Comparison of ENCODE assay signal across 11 cellular contexts in genomic region chr7:128404143-128404681, GRCh38. TPM values are rescaled to one million over a fixed set of nuclear protein-coding genes. Genes with fewer than 3 reads are reported as not detected.
DNase-seq lines count a peak whose midpoint lies in the region; ATAC-seq, FAIRE-seq and TF ChIP-seq lines count a peak whose summit lies in the region.
"Had no signal": no experiment of that assay in that cellular context is flagged by ENCODE, and none has a peak within 500 bp of the region (broad histone marks: within the 10 kb centered on the region; RNA-seq: fewer than 3 reads in every experiment).

No MANE protein-coding gene starts in this region.

- H3K4me3 ChIP-seq in IMR-90 (ENCODE audit: insufficient read depth, low read depth, low read length) = no peak overlapping the region
- peak overlapping the region; percentile 68; the same call in 1 of the 2 replicates for H3K4me3 ChIP-seq in K562

- no peak overlapping the region for H3K27ac ChIP-seq in CD4-positive, alpha-beta T cell (ENCODE audit: low read depth, low read length)
- H3K27ac ChIP-seq in IMR-90 (ENCODE audit: insufficient read depth, low read length) = no peak overlapping the region
- H3K27ac ChIP-seq in K562 (ENCODE audit: extremely low read depth, low read depth, low read length) = no peak overlapping the region

- H2AFZ ChIP-seq in IMR-90 (replicated peaks; ENCODE audit: low read length, poor library complexity) (no peak overlapping the region), K562 (ENCODE audit: low read depth, low read length) (no peak overlapping the region)

- POLR2A ChIA-PET in CD4-positive, alpha-beta T cell (lab: Charles Lee) = interaction anchor here (1.1 kb wide), 2 partner anchors 21 to 60 kb away, joined by 3 read pairs; partner anchors contain the start of gene RBM28
- POLR2A ChIA-PET in IMR-90 (lab: Charles Lee; ENCODE audit: unreplicated experiment) (no interaction called here), K562 (lab: Yijun Ruan, JAX) (interaction anchor here (0.5 to 1.2 kb wide), 7 partner anchors 12 to 478 kb away, joined by 3 to 6 read pairs (median 3); no protein-coding TSS in a partner anchor)
- POLR2A ChIA-PET in naive thymus-derived CD8-positive, alpha-beta T cell (lab: Charles Lee) = interaction anchor here (1.2 to 1.3 kb wide), 2 partner anchors 19 to 23 kb away, joined by 3 to 5 read pairs; no protein-coding TSS in a partner anchor

- H3K18ac ChIP-seq in IMR-90 (ENCODE audit: low read depth, low read length) = no peak overlapping the region

- H3K27me3 Mint-ChIP-seq in CD4-positive, alpha-beta T cell = no peaks in the 10 kb centered on the region
- H3K27me3 Mint-ChIP-seq in naive thymus-derived CD8-positive, alpha-beta T cell = no peaks in the 10 kb centered on the region

- H4K91ac ChIP-seq in IMR-90 (ENCODE audit: insufficient read depth, low read depth, low read length) = no peak overlapping the region

- peaks cover 19% of the 10 kb centered on the region for H3K4me1 ChIP-seq in IMR-90 (ENCODE audit: control insufficient read depth, insufficient read depth, low read length)
- H3K4me1 ChIP-seq in K562 (replicated peaks in 1 of 2; ENCODE audit: control insufficient read depth in 2 of 2, insufficient read depth in 2 of 2, low read length in 2 of 2) = peaks cover 48 to 52% of the 10 kb centered on the region in 2 experiments

- no peak overlapping the region for H3K14ac ChIP-seq in IMR-90 (replicated peaks; ENCODE audit: low read depth, low read length)

- peak overlapping the region; percentile 49; the same call in 1 of the 2 replicates for H3K23ac ChIP-seq in IMR-90 (ENCODE audit: low read depth, low read length)

- peak overlapping the region; percentile 94 for H3K4me2 ChIP-seq in IMR-90 (ENCODE audit: low read depth, low read length)
- peak overlapping the region; percentile 92 for H3K4me2 ChIP-seq in K562 (ENCODE audit: insufficient read depth, low read length)

- no peak overlapping the region for H4K5ac ChIP-seq in IMR-90 (ENCODE audit: low read depth, low read length)

- no peaks in the 10 kb centered on the region for H3K9me3 ChIP-seq in CD4-positive, alpha-beta T cell (ENCODE audit: control insufficient read depth, low read length)
- H3K9me3 ChIP-seq in IMR-90 (ENCODE audit: control insufficient read depth, insufficient read depth, low read length) = no peaks in the 10 kb centered on the region
- H3K9me3 ChIP-seq in K562 (replicated peaks; ENCODE audit: control insufficient read depth, insufficient read depth, low read depth, low read length) = no peaks in the 10 kb centered on the region

- no peak for TF ChIP-seq EP300 in K562 (IDR thresholded peaks at IDR 0.05; ENCODE audit: low read length)

- intact Hi-C loops in CD4-positive, alpha-beta T cell (cut with DNase I, micrococcal nuclease) = loop anchor here in 1 of 2 experiments (2.0 kb wide), 1 partner anchor 51 kb away; the partner anchor contains the start of gene HILPDA
- intact Hi-C loops in IMR-90 (cut with micrococcal nuclease) (no loop called here), K562 (cut with micrococcal nuclease) (no loop called here)

- TF ChIP-seq CTCF in CD4-positive, alpha-beta T cell (IDR thresholded peaks at IDR 0.05) = no peak
- TF ChIP-seq CTCF in IMR-90 (conservative IDR thresholded peaks at IDR 0.05; ENCODE audit: low read depth, low read length) = no peak
- no peak for TF ChIP-seq CTCF in K562 (IDR thresholded peaks at IDR 0.05 in 2 of 3, conservative IDR thresholded peaks at IDR 0.05 in 1 of 3; ENCODE audit: insufficient read depth in 2 of 3, low read depth in 1 of 3, low read length in 3 of 3)

- in situ Hi-C loops in IMR-90 (cut with MboI; ENCODE audit: low sequenced_read_pairs) (no loop called here), K562 (cut with MboI) (no loop called here)

- H4K20me1 ChIP-seq in IMR-90 (ENCODE audit: insufficient read depth, low read length) = peaks cover 15% of the 10 kb centered on the region
- H4K20me1 ChIP-seq in K562 (replicated peaks; ENCODE audit: control insufficient read depth, insufficient read depth, low read length) = no peaks in the 10 kb centered on the region; the same call in 1 of the 2 replicates

- peak overlapping the region; percentile 4 for H2AK9ac ChIP-seq in IMR-90 (replicated peaks; ENCODE audit: low read depth, low read length, poor library complexity)

- no peak overlapping the region for H2BK5ac ChIP-seq in IMR-90 (ENCODE audit: low read depth, low read length, poor library complexity, severe bottlenecking)

- peak overlapping the region; percentile 81 for H3K4me3 Mint-ChIP-seq in CD4-positive, alpha-beta T cell
- H3K4me3 Mint-ChIP-seq in naive thymus-derived CD8-positive, alpha-beta T cell = peak overlapping the region; percentile 38 to 91 (median 84)

- peaks cover 19% of the 10 kb centered on the region for H3K36me3 ChIP-seq in IMR-90 (ENCODE audit: control insufficient read depth, insufficient read depth, low read length)
- peaks cover 47% of the 10 kb centered on the region; the same call in 2 of the 3 replicates for H3K36me3 ChIP-seq in K562 (ENCODE audit: control insufficient read depth, insufficient read depth, low read length)

- no peak for TF ChIP-seq RAD21 in IMR-90 (IDR thresholded peaks at IDR 0.05; ENCODE audit: low read length)
- TF ChIP-seq RAD21 in K562 (CRISPR knock-in tag; conservative IDR thresholded peaks at IDR 0.05 in 1 of 2, IDR thresholded peaks at IDR 0.05 in 1 of 2) = no peak

- H3K27me3 ChIP-seq in CD4-positive, alpha-beta T cell (ENCODE audit: control insufficient read depth, insufficient read depth, low read length) = no peaks in the 10 kb centered on the region
- H3K27me3 ChIP-seq in IMR-90 (ENCODE audit: control insufficient read depth, insufficient read depth, low read length) = no peaks in the 10 kb centered on the region
- H3K27me3 ChIP-seq in K562 (ENCODE audit: control insufficient read depth in 2 of 2, insufficient read depth in 2 of 2, low read length in 2 of 2) = no peaks in the 10 kb centered on the region

- no peak overlapping the region for H4K8ac ChIP-seq in IMR-90 (ENCODE audit: low read depth in 2 of 2, low read length in 2 of 2)

- BruUV-seq in IMR-90 (replicated peaks; lab: Mats Ljungman, UMichigan) (no TSS peak), K562 (replicated peaks; lab: Mats Ljungman, UMichigan) (no TSS peak)

- H2BK15ac ChIP-seq in IMR-90 (ENCODE audit: low read depth, low read length) = no peak overlapping the region

- dilution Hi-C loops in IMR-90 (cut with HindIII; ENCODE audit: low sequenced_read_pairs, unreplicated experiment) = no loop called here

- H3K9ac ChIP-seq in IMR-90 (ENCODE audit: low read depth, low read length) = no peak overlapping the region
- peak overlapping the region; percentile 89 to 99 for H3K9ac ChIP-seq in K562 (ENCODE audit: insufficient read depth in 1 of 2, low read depth in 2 of 2, low read length in 2 of 2)

- TF ChIP-seq POLR2A in IMR-90 (IDR thresholded peaks at IDR 0.05; ENCODE audit: low read depth, low read length) (no peak), K562 (conservative IDR thresholded peaks at IDR 0.05) (no peak)

- no peaks in the 10 kb centered on the region for H3K9me3 Mint-ChIP-seq in CD4-positive, alpha-beta T cell
- H3K9me3 Mint-ChIP-seq in naive thymus-derived CD8-positive, alpha-beta T cell = no peaks in the 10 kb centered on the region

- no peak for DNase-seq in CD4-positive, alpha-beta T cell
- DNase-seq in IMR-90 = no peak
- DNase-seq in K562 (ENCODE audit: extremely low read depth in 1 of 4, low spot score in 3 of 4) = peak in 2 of 4 experiments; percentile 27 to 43
- no peak for DNase-seq in naive thymus-derived CD8-positive, alpha-beta T cell
- DNase-seq in central memory CD4-positive, alpha-beta T cell = no peak
- DNase-seq in amniotic stem cell (lab: John Stamatoyannopoulos, UW) = no peak
- DNase-seq: NCI-H2107 had no signal

- H3K79me1 ChIP-seq in IMR-90 (ENCODE audit: low read depth in 1 of 2, low read length in 2 of 2) = peaks cover 22 to 50% of the 10 kb centered on the region in 2 experiments

- no peak overlapping the region for H2BK120ac ChIP-seq in IMR-90 (ENCODE audit: low read depth, low read length)

- H3K56ac ChIP-seq in IMR-90 (ENCODE audit: extremely low read depth, insufficient read depth, low read length) = no peak overlapping the region

- H3K79me2 ChIP-seq in K562 (ENCODE audit: control insufficient read depth, insufficient read depth, low read length) = peaks cover 27% of the 10 kb centered on the region

- no peak overlapping the region for H2BK20ac ChIP-seq in IMR-90 (ENCODE audit: low read depth, low read length)

- peaks cover 9% of the 10 kb centered on the region; the same call in 1 of the 2 replicates for H3K9me1 ChIP-seq in IMR-90 (ENCODE audit: insufficient read depth, low read length)
- H3K9me1 ChIP-seq in K562 (ENCODE audit: control insufficient read depth, insufficient read depth, low read length) = no peaks in the 10 kb centered on the region

- no peak overlapping the region for H2AK5ac ChIP-seq in IMR-90 (ENCODE audit: low read depth, low read length)

- peak; percentile 54 for FAIRE-seq in K562 (lab: Jason Lieb, UNC)
- FAIRE-seq: endometrium had no signal

- H3K36me3 Mint-ChIP-seq in CD4-positive, alpha-beta T cell (ENCODE audit: low read depth) = peaks cover 35% of the 10 kb centered on the region
- H3K36me3 Mint-ChIP-seq in naive thymus-derived CD8-positive, alpha-beta T cell = peaks cover 0 to 28% (median 11%) of the 10 kb centered on the region in 3 donors

- WGBS in IMR-90 (ENCODE audit: extremely low coverage in 2 of 2, insufficient read length in 1 of 2), 2 experiments = 87% methylated on average over 4 of the region's 9 CpGs; no CpG with 5 or more reads in 1 of the 2 experiments
- 50% methylated on average over 9 of the region's 9 CpGs for WGBS in K562 (ENCODE audit: insufficient coverage, low coverage, missing lambda C conversion rate)

- peaks cover 55% of the 10 kb centered on the region for H3K4me1 Mint-ChIP-seq in CD4-positive, alpha-beta T cell (ENCODE audit: low read depth)
- peaks cover 31 to 55% (median 49%) of the 10 kb centered on the region in 4 donors for H3K4me1 Mint-ChIP-seq in naive thymus-derived CD8-positive, alpha-beta T cell

- H3K4ac ChIP-seq in IMR-90 (ENCODE audit: low read depth, low read length) = no peak overlapping the region; the same call in 1 of the 2 replicates

- ATAC-seq in CD4-positive, alpha-beta T cell (ENCODE audit: poor library complexity) = no peak
- ATAC-seq in IMR-90 (ENCODE audit: low read depth) (no peak), K562 (no peak; the same call in 2 of the 3 replicates), HG02970 (IDR thresholded peaks at IDR 0.05; ENCODE audit: low FRiP score, unreplicated experiment) (no peak), GM19328 (IDR thresholded peaks at IDR 0.05; ENCODE audit: unreplicated experiment) (no peak)
- ATAC-seq in naive thymus-derived CD8-positive, alpha-beta T cell = no peak
- ATAC-seq: activated CD4-positive, CD25-positive, alpha-beta regulatory T cell treated with anti-CD3 and anti-CD28 coated beads, Interleukin-2, amount 50 U/mL, for 24 hours had no signal

- H3K27ac Mint-ChIP-seq in CD4-positive, alpha-beta T cell = peak overlapping the region; percentile 78
- H3K27ac Mint-ChIP-seq in naive thymus-derived CD8-positive, alpha-beta T cell = peak overlapping the region in 8 of 10 donors; percentile 36 to 80 (median 48)

- CTCF ChIA-PET in CD4-positive, alpha-beta T cell (lab: Charles Lee) = interaction anchor here (1.0 to 5.1 kb wide), 3 partner anchors 22 to 57 kb away, joined by 3 to 28 read pairs (median 3); partner anchors contain the start of gene HILPDA
- CTCF ChIA-PET in IMR-90 (lab: Yijun Ruan, JAX) = no interaction called here
- CTCF ChIA-PET in K562 (lab: Yijun Ruan, JAX; ENCODE audit: low intra/inter-chr PET ratio) = no interaction called here

RNA-seq across cellular contexts. Expression of gene IMPDH1, which starts 5.6 kb away (rescaled TPM):
- 10 to 100 TPM; 26.5 to 27.0 TPM for total RNA-seq in CD4-positive, alpha-beta T cell
- total RNA-seq in IMR-90 (2012; rRNA removed) (45.3 and 49.5 TPM in 2 replicates), K562 (2014; rRNA removed) (86.8 and 118 TPM in 2 replicates), K562 (2014; rRNA removed; fragmentation: Illumina TruSeq; extraction: Trizol) (29.0 and 42.9 TPM in 2 replicates), K562 (2015; rRNA removed; fragmentation: Illumina TruSeq; extraction: Trizol) (60.6 and 64.3 TPM in 2 replicates), K562 (2021) (118 TPM in 2 replicates)
- polyA plus RNA-seq in IMR-90 (2012; rRNA removed) (69.3 and 72.0 TPM in 2 replicates), K562 (2011; rRNA removed) (54.9 and 72.4 TPM in 2 replicates), K562 (2014; fragmentation: Illumina TruSeq; extraction: Trizol) (59.8 and 76.3 TPM in 2 replicates), K562 (2014; fragmentation: Nextera tagmentation; extraction: Ambion mirVana) (1 to 10 TPM in 1 of 2 experiments, under 1 TPM in 1; 0.80 to 2.1 TPM), K562 (2014; rRNA removed) (84.7 and 89.0 TPM in 2 replicates)
- 76.2 and 79.9 TPM in 2 replicates for polyA plus RNA-seq in IMR-90 (2012; cell fraction: cytosol; rRNA removed)
- polyA plus RNA-seq in IMR-90 (2012; cell fraction: nucleus; rRNA removed; ENCODE audit: low replicate concordance) = 87.3 and 216 TPM in 2 replicates
- total RNA-seq in K562 (2011; cell fraction: chromatin; rRNA removed; ENCODE audit: low replicate concordance) = 140 and 407 TPM in 2 replicates
- 199 and 212 TPM in 2 replicates for total RNA-seq in K562 (2011; cell fraction: nucleolus; rRNA removed)
- 141 and 147 TPM in 2 replicates for total RNA-seq in K562 (2011; cell fraction: nucleoplasm; rRNA removed)
- 54.0 and 156 TPM in 2 replicates for polyA plus RNA-seq in K562 (2011; cell fraction: cytosol; rRNA removed)
- 208 and 316 TPM in 2 replicates for polyA plus RNA-seq in K562 (2011; cell fraction: nucleus; rRNA removed)
- polyA plus RNA-seq in K562 (2012) = 79.3 and 81.1 TPM in 2 replicates
- 24.1 and 78.3 TPM in 2 replicates for polyA minus RNA-seq in K562 (2011; rRNA and poly(A)+ RNA removed)
- 48.6 and 69.1 TPM in 2 replicates for polyA minus RNA-seq in K562 (2011; cell fraction: cytosol; rRNA and poly(A)+ RNA removed)
- 81.0 and 88.0 TPM in 2 replicates for polyA minus RNA-seq in K562 (2011; cell fraction: nucleus; rRNA and poly(A)+ RNA removed)
- 10 to 100 TPM; 36.9 to 45.0 TPM for total RNA-seq in naive thymus-derived CD8-positive, alpha-beta T cell
- 10 to 100 TPM; 30.2 to 39.5 (median 32.9) TPM for polyA plus RNA-seq in naive thymus-derived CD8-positive, alpha-beta T cell

RNA-seq across cellular contexts. Expression of gene PRRT4, which starts 42.7 kb away (rescaled TPM):
- under 1 TPM; 0.47 to 0.63 TPM for total RNA-seq in CD4-positive, alpha-beta T cell
- total RNA-seq in IMR-90 (2012; rRNA removed) = not detected in 2 replicates
- not detected in 2 replicates for polyA plus RNA-seq in IMR-90 (2012; rRNA removed)
- 0.03 TPM in 1 of 2 replicates, not detected in the other for polyA plus RNA-seq in IMR-90 (2012; cell fraction: cytosol; rRNA removed)
- 0.03 and 0.08 TPM in 2 replicates for polyA plus RNA-seq in IMR-90 (2012; cell fraction: nucleus; rRNA removed; ENCODE audit: low replicate concordance)
- 0.16 TPM in 1 of 2 replicates, not detected in the other for total RNA-seq in K562 (2011; cell fraction: chromatin; rRNA removed; ENCODE audit: low replicate concordance)
- not detected in 2 replicates for total RNA-seq in K562 (2011; cell fraction: nucleolus; rRNA removed)
- total RNA-seq in K562 (2011; cell fraction: nucleoplasm; rRNA removed) = not detected in 2 replicates
- 0.04 TPM in 1 of 2 replicates, not detected in the other for total RNA-seq in K562 (2014; rRNA removed)
- total RNA-seq in K562 (2014; rRNA removed; fragmentation: Illumina TruSeq; extraction: Trizol) = not detected in 2 replicates
- total RNA-seq in K562 (2015; rRNA removed; fragmentation: Illumina TruSeq; extraction: Trizol) = not detected in 2 replicates
- not detected in 2 replicates for total RNA-seq in K562 (2021)
- polyA plus RNA-seq in K562 (2011; rRNA removed) = 0.09 TPM in 1 of 2 replicates, not detected in the other
- 0.09 and 0.19 TPM in 2 replicates for polyA plus RNA-seq in K562 (2011; cell fraction: cytosol; rRNA removed)
- polyA plus RNA-seq in K562 (2011; cell fraction: nucleus; rRNA removed) = 0.24 and 0.48 TPM in 2 replicates
- not detected in 2 replicates for polyA plus RNA-seq in K562 (2012)
- polyA plus RNA-seq in K562 (2014; fragmentation: Illumina TruSeq; extraction: Trizol) = not detected in 2 replicates
- not detected for polyA plus RNA-seq in K562 (2014; fragmentation: Nextera tagmentation; extraction: Ambion mirVana)
- polyA plus RNA-seq in K562 (2014; rRNA removed) = not detected in 2 replicates
- polyA minus RNA-seq in K562 (2011; rRNA and poly(A)+ RNA removed) = not detected in 2 replicates
- not detected in 2 replicates for polyA minus RNA-seq in K562 (2011; cell fraction: cytosol; rRNA and poly(A)+ RNA removed)
- not detected in 2 replicates for polyA minus RNA-seq in K562 (2011; cell fraction: nucleus; rRNA and poly(A)+ RNA removed)
- total RNA-seq in naive thymus-derived CD8-positive, alpha-beta T cell = under 1 TPM; 0.82 to 0.96 TPM
- polyA plus RNA-seq in naive thymus-derived CD8-positive, alpha-beta T cell = under 1 TPM; 0.07 to 0.34 (median 0.19) TPM

RNA-seq across cellular contexts. Expression of gene HILPDA, which starts 51.5 kb away (rescaled TPM):
- 1 to 10 TPM; 1.7 TPM for total RNA-seq in CD4-positive, alpha-beta T cell
- 23.6 and 31.2 TPM in 2 replicates for total RNA-seq in IMR-90 (2012; rRNA removed)
- polyA plus RNA-seq in IMR-90 (2012; rRNA removed) = 29.8 and 35.6 TPM in 2 replicates
- polyA plus RNA-seq in IMR-90 (2012; cell fraction: cytosol; rRNA removed) = 24.4 and 28.0 TPM in 2 replicates
- polyA plus RNA-seq in IMR-90 (2012; cell fraction: nucleus; rRNA removed; ENCODE audit: low replicate concordance) = 17.9 and 23.2 TPM in 2 replicates
- 42.5 and 74.9 TPM in 2 replicates for total RNA-seq in K562 (2011; cell fraction: chromatin; rRNA removed; ENCODE audit: low replicate concordance)
- 69.3 and 79.4 TPM in 2 replicates for total RNA-seq in K562 (2011; cell fraction: nucleolus; rRNA removed)
- 70.7 and 78.6 TPM in 2 replicates for total RNA-seq in K562 (2011; cell fraction: nucleoplasm; rRNA removed)
- total RNA-seq in K562 (2014; rRNA removed) = 8.3 and 14.2 TPM in 2 replicates
- 14.5 and 16.7 TPM in 2 replicates for total RNA-seq in K562 (2014; rRNA removed; fragmentation: Illumina TruSeq; extraction: Trizol)
- total RNA-seq in K562 (2015; rRNA removed; fragmentation: Illumina TruSeq; extraction: Trizol) = 23.0 and 23.5 TPM in 2 replicates
- total RNA-seq in K562 (2021) = 10.5 and 10.7 TPM in 2 replicates
- 71.8 and 102 TPM in 2 replicates for polyA plus RNA-seq in K562 (2011; rRNA removed)
- 68.1 and 117 TPM in 2 replicates for polyA plus RNA-seq in K562 (2011; cell fraction: cytosol; rRNA removed)
- 37.3 and 64.2 TPM in 2 replicates for polyA plus RNA-seq in K562 (2011; cell fraction: nucleus; rRNA removed)
- 13.2 and 14.2 TPM in 2 replicates for polyA plus RNA-seq in K562 (2012)
- polyA plus RNA-seq in K562 (2014; fragmentation: Illumina TruSeq; extraction: Trizol) = 18.9 and 26.0 TPM in 2 replicates
- polyA plus RNA-seq in K562 (2014; fragmentation: Nextera tagmentation; extraction: Ambion mirVana) = 10 to 100 TPM; 28.6 to 40.5 TPM
- polyA plus RNA-seq in K562 (2014; rRNA removed) = 16.4 and 25.5 TPM in 2 replicates
- polyA minus RNA-seq in K562 (2011; rRNA and poly(A)+ RNA removed) = 29.9 and 51.9 TPM in 2 replicates
- polyA minus RNA-seq in K562 (2011; cell fraction: cytosol; rRNA and poly(A)+ RNA removed) = 11.6 and 15.9 TPM in 2 replicates
- 19.5 and 63.9 TPM in 2 replicates for polyA minus RNA-seq in K562 (2011; cell fraction: nucleus; rRNA and poly(A)+ RNA removed)
- 1 to 10 TPM; 3.4 to 3.8 TPM for total RNA-seq in naive thymus-derived CD8-positive, alpha-beta T cell
- 1 to 10 TPM; 2.9 to 3.4 (median 3.2) TPM for polyA plus RNA-seq in naive thymus-derived CD8-positive, alpha-beta T cell
